Comparison of ENCODE assay signal across 7 cellular contexts in genomic region chr9:34638138-34638445, GRCh38. TPM values are rescaled to one million over a fixed set of nuclear protein-coding genes. Genes with fewer than 3 reads are reported as not detected.
DNase-seq lines count a peak whose midpoint lies in the region.

No MANE protein-coding gene starts in this region.

- H3K4me1 ChIP-seq in HUES48 (ENCODE audit: control insufficient read depth, insufficient read depth, low read length) (peaks cover 8% of the 10 kb centered on the region), subcutaneous abdominal adipose tissue (ENCODE audit: control insufficient read depth in 5 of 5, insufficient read depth in 5 of 5, low read length in 5 of 5) (peaks cover 2 to 26% (median 25%) of the 10 kb centered on the region in 5 donors)

- peaks cover 30% of the 10 kb centered on the region for H3K4me1 Mint-ChIP-seq in activated naive CD8-positive, alpha-beta T cell treated with anti-CD3 and anti-CD28 coated beads for 36 hours
- H3K4me1 Mint-ChIP-seq in immature natural killer cell, result peaks cover 32 to 44% of the 10 kb centered on the region in 2 donors

- no peak for DNase-seq in activated naive CD8-positive, alpha-beta T cell treated with anti-CD3 and anti-CD28 coated beads for 36 hours
- DNase-seq in immature natural killer cell (no peak), EL (no peak), kidney glomerular epithelial cell (lab: John Stamatoyannopoulos, UW) (no peak), NCI-H1930 (lab: John Stamatoyannopoulos, UW) (no peak)

- peak overlapping the region; percentile 93 for H3K27ac Mint-ChIP-seq in activated naive CD8-positive, alpha-beta T cell treated with anti-CD3 and anti-CD28 coated beads for 36 hours
- H3K27ac Mint-ChIP-seq in immature natural killer cell, result peak overlapping the region; percentile 92 to 97 (median 93)

- no peaks in the 10 kb centered on the region for H3K27me3 Mint-ChIP-seq in activated naive CD8-positive, alpha-beta T cell treated with anti-CD3 and anti-CD28 coated beads for 36 hours
- H3K27me3 Mint-ChIP-seq in immature natural killer cell (ENCODE audit: low read depth in 3 of 3), result peaks cover 0 to 3% (median 0%) of the 10 kb centered on the region in 3 donors

- H3K9me3 Mint-ChIP-seq in activated naive CD8-positive, alpha-beta T cell treated with anti-CD3 and anti-CD28 coated beads for 36 hours, result no peaks in the 10 kb centered on the region
- no peaks in the 10 kb centered on the region for H3K9me3 Mint-ChIP-seq in immature natural killer cell

- peaks cover 22% of the 10 kb centered on the region for H3K36me3 Mint-ChIP-seq in activated naive CD8-positive, alpha-beta T cell treated with anti-CD3 and anti-CD28 coated beads for 36 hours
- H3K36me3 Mint-ChIP-seq in immature natural killer cell, result peaks cover 0 to 3% (median 0%) of the 10 kb centered on the region in 3 donors

- peaks cover 11% of the 10 kb centered on the region for H3K36me3 ChIP-seq in HUES48 (ENCODE audit: control insufficient read depth, insufficient read depth, low read length)
- peaks cover 0 to 10% (median 8%) of the 10 kb centered on the region in 5 donors for H3K36me3 ChIP-seq in subcutaneous abdominal adipose tissue (ENCODE audit: control insufficient read depth in 5 of 5, insufficient read depth in 5 of 5, low read length in 5 of 5)

- H3K27me3 ChIP-seq in HUES48 (ENCODE audit: control insufficient read depth, insufficient read depth, low read length) (peaks cover 9% of the 10 kb centered on the region; the same call in 1 of the 2 replicates), subcutaneous abdominal adipose tissue (ENCODE audit: control insufficient read depth in 5 of 5, insufficient read depth in 4 of 5, low read length in 5 of 5) (no peaks in the 10 kb centered on the region)

- no peak overlapping the region for H3K9ac ChIP-seq in HUES48 (ENCODE audit: low read depth, low read length)
- H3K9ac ChIP-seq in subcutaneous abdominal adipose tissue (ENCODE audit: low read length in 5 of 5), result peak overlapping the region; percentile 73 to 89 (median 86)

- no peak overlapping the region for H3K27ac ChIP-seq in HUES48 (ENCODE audit: low read depth, low read length)
- peak overlapping the region; percentile 60 for H3K27ac ChIP-seq in subcutaneous abdominal adipose tissue (ENCODE audit: low read depth, low read length)

- no peaks in the 10 kb centered on the region for H3K9me3 ChIP-seq in HUES48 (ENCODE audit: control insufficient read depth, insufficient read depth, low read length)
- no peaks in the 10 kb centered on the region for H3K9me3 ChIP-seq in subcutaneous abdominal adipose tissue (ENCODE audit: control insufficient read depth in 5 of 5, low read length in 5 of 5)

- peak overlapping the region; percentile 80 for H3K4me3 ChIP-seq in HUES48 (ENCODE audit: low read depth, low read length)
- H3K4me3 ChIP-seq in subcutaneous abdominal adipose tissue (ENCODE audit: low read depth in 1 of 5, low read length in 5 of 5), result peak overlapping the region; percentile 73 to 92 (median 84)

- peak overlapping the region; percentile 97 for H3K4me3 Mint-ChIP-seq in activated naive CD8-positive, alpha-beta T cell treated with anti-CD3 and anti-CD28 coated beads for 36 hours
- H3K4me3 Mint-ChIP-seq in immature natural killer cell, result peak overlapping the region; percentile 87 to 91 (median 89)

RNA-seq across cellular contexts. Expression of gene SIGMAR1, which starts 0.5 kb away (rescaled TPM):
- 100 to 1,000 TPM; 111 to 113 TPM for total RNA-seq in activated naive CD8-positive, alpha-beta T cell treated with anti-CD3 and anti-CD28 coated beads for 36 hours
- polyA plus RNA-seq in immature natural killer cell, result 100 to 1,000 TPM in 1 of 3 donors, 10 to 100 TPM in 2; 75.8 to 135 (median 85.2) TPM

RNA-seq across cellular contexts. Expression of gene GALT, which starts 8.4 kb away (rescaled TPM):
- total RNA-seq in activated naive CD8-positive, alpha-beta T cell treated with anti-CD3 and anti-CD28 coated beads for 36 hours, result 10 to 100 TPM; 42.4 to 43.4 TPM
- 10 to 100 TPM; 43.7 to 61.2 (median 47.3) TPM for polyA plus RNA-seq in immature natural killer cell

RNA-seq across cellular contexts. Expression of gene ARID3C, which starts 9.2 kb away (rescaled TPM):
- total RNA-seq in activated naive CD8-positive, alpha-beta T cell treated with anti-CD3 and anti-CD28 coated beads for 36 hours, result under 1 TPM in 1 of 2 experiments, not detected in 1; 0.31 TPM
- polyA plus RNA-seq in immature natural killer cell, result not detected

RNA-seq across cellular contexts. Expression of gene IL11RA, which starts 13.9 kb away (rescaled TPM):
- total RNA-seq in activated naive CD8-positive, alpha-beta T cell treated with anti-CD3 and anti-CD28 coated beads for 36 hours, result 10 to 100 TPM; 12.1 to 13.0 TPM
- 10 to 100 TPM in 1 of 3 donors, 1 to 10 TPM in 2; 2.9 to 14.0 (median 5.0) TPM for polyA plus RNA-seq in immature natural killer cell

RNA-seq across cellular contexts. Expression of gene DCTN3, which starts 17.8 kb away (rescaled TPM):
- total RNA-seq in activated naive CD8-positive, alpha-beta T cell treated with anti-CD3 and anti-CD28 coated beads for 36 hours, result 10 to 100 TPM; 62.9 to 63.0 TPM
- polyA plus RNA-seq in immature natural killer cell, result 100 to 1,000 TPM; 201 to 315 (median 268) TPM
